In the genomic region with DNA sequence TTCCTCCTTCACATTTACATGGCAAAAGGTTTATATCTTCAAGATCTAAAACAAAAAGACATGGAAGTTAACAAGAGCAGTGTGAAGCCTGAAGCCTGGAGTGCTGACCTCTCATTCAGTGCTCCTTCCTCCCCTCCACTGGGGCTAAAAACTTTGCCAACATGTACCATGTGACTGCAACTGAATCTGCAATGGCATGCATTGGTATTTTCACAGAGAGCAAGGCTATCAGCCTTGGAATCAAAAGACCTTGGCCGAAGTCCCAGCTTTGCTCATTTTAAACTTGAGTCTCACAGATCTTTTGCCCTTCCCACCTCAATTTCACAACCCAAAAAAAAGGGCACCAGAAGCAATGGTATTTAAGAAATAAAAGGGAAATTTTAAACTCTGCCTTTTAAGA, we compare ENCODE assay signal across 13 cellular contexts.
DNase-seq lines count a peak whose midpoint lies in the region; ATAC-seq and TF ChIP-seq lines count a peak whose summit lies in the region.
"Had no signal": no experiment of that assay in that cellular context is flagged by ENCODE, and none has a peak within 500 bp of the region (broad histone marks: within the 10 kb centered on the region; RNA-seq: fewer than 3 reads in every experiment).

No MANE protein-coding gene starts in this region.

- in situ Hi-C loops in SK-MEL-5 (cut with HindIII; ENCODE audit: low pct_unique_long_range_greater_than_20kb, low sequenced_read_pairs) = no loop called here

- no peaks in the 10 kb centered on the region for H3K4me1 ChIP-seq in prostate gland (replicated peaks)

- H3K36me3 ChIP-seq in prostate gland = no peaks in the 10 kb centered on the region
- H3K36me3 ChIP-seq: vagina had no signal

- DNase-seq in COLO829 (ENCODE audit: low spot score) (peak; percentile 48), SK-MEL-5 (ENCODE audit: low read depth, low spot score) (peak; percentile 62), fibroblast of pulmonary artery (ENCODE audit: low read depth) (peak; percentile 56), prostate gland (ENCODE audit: low spot score) (peak; percentile 79), NCI-H774 (lab: John Stamatoyannopoulos, UW) (no peak), T-helper 2 cell (no peak)
- DNase-seq: activated naive CD8-positive, alpha-beta T cell treated with anti-CD3 and anti-CD28 coated beads, Interleukin-2, amount 10 ng/mL, durations not matched to agents 7 days and 5 days; left colon; NCI-H345; posterior cingulate gyrus had no signal

- WGBS in prostate gland = 25% methylated on average over 1 of the region's 1 CpG

- intact Hi-C loops in prostate gland (cut with DNase I) = no loop called here

- TF ChIP-seq CTCF in fibroblast of pulmonary artery (IDR thresholded peaks at IDR 0.05; ENCODE audit: low read length, missing control alignments) (no peak), prostate gland (IDR thresholded peaks at IDR 0.05) (no peak)

- no peak overlapping the region for H3K27ac ChIP-seq in prostate gland
- H3K27ac ChIP-seq: vagina had no signal

- H3K9me3 ChIP-seq in prostate gland = no peaks in the 10 kb centered on the region
- H3K9me3 ChIP-seq: vagina had no signal

- no peak for TF ChIP-seq POLR2A in prostate gland (IDR thresholded peaks at IDR 0.05)

- no peak for ATAC-seq in GM18873 (IDR thresholded peaks at IDR 0.05; ENCODE audit: low FRiP score, unreplicated experiment)
- no peak for ATAC-seq in GM21576 (IDR thresholded peaks at IDR 0.05; ENCODE audit: unreplicated experiment)
- ATAC-seq: left colon had no signal

- no peak overlapping the region for H3K4me3 ChIP-seq in fibroblast of pulmonary artery (replicated peaks; ENCODE audit: low read depth, low read length)
- no peak overlapping the region for H3K4me3 ChIP-seq in prostate gland
- H3K4me3 ChIP-seq: vagina had no signal

- no peaks in the 10 kb centered on the region for H3K27me3 ChIP-seq in prostate gland (replicated peaks; ENCODE audit: insufficient read depth)
- H3K27me3 ChIP-seq: vagina had no signal

Comparison
In these comparisons a context has a peak if more than half of its experiments do, and no peak if none do; other contexts are left out.
1. DNase-seq: peak in COLO829 (single experiment), SK-MEL-5 (single experiment), fibroblast of pulmonary artery (single experiment) and prostate gland (single experiment); none in NCI-H774 (single experiment) and T-helper 2 cell (0 of 5).